22 cellular contexts compared by ENCODE assay signal in the genomic region with DNA sequence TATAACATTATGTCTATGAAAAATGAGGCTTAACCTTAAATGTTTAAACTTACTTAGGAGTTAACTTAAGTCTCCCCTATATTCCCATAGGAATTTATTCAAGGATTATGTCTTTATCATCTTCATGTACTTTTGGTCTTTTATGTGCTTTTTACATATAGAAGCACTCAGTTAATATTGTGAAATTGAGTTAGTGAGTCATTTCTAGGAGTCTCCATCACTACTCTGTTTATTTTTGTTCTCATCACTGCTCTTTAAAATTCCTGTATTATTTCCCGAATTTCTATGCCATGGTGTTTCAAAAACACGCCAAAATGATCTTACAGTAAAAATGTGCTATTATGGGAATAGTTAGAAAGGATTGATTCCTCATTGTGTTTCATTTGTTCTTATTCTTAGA. TPM values are rescaled to one million over a fixed set of nuclear protein-coding genes. Genes with fewer than 3 reads are reported as not detected.
DNase-seq lines count a peak whose midpoint lies in the region; ATAC-seq, FAIRE-seq and TF ChIP-seq lines count a peak whose summit lies in the region.
"Had no signal": no experiment of that assay in that cellular context is flagged by ENCODE, and none has a peak within 500 bp of the region (broad histone marks: within the 10 kb centered on the region; RNA-seq: fewer than 3 reads in every experiment).

No MANE protein-coding gene starts in this region.

- DNase-seq in AG20443 (ENCODE audit: low spot score) (peak; percentile 7), HT1080 (ENCODE audit: low read depth) (peak; percentile 18), astrocyte of the spinal cord (ENCODE audit: low read depth, low spot score) (peak; percentile 48), iris pigment epithelial cell (ENCODE audit: low read depth) (peak; percentile 66), upper lobe of right lung (no peak), HTR-8/SVneo (ENCODE audit: insufficient read length, low spot score) (no peak), NCI-H2107 (lab: John Stamatoyannopoulos, UW) (no peak)
- DNase-seq: activated CD4-positive, CD25-positive, alpha-beta regulatory T cell treated with anti-CD3 and anti-CD28 coated beads, Interleukin-2, amount 50 U/mL, for 72 hours; activated effector memory CD4-positive, alpha-beta T cell treated with anti-CD3 and anti-CD28 coated beads, Interleukin-2, amount 50 U/mL, for 16 hours; aorta; cortex of kidney; midbrain; NCI-H1417 treated with DMSO at 0.1 percent for 48 hours; NCI-H2227 treated with DMSO at 0.1 percent for 48 hours; Right ventricle myocardium superior had no signal

- in situ Hi-C loops in astrocyte of the spinal cord (cut with HindIII; ENCODE audit: low sequenced_read_pairs) = no loop called here

- TF ChIP-seq CTCF in astrocyte of the spinal cord (IDR thresholded peaks at IDR 0.05; ENCODE audit: low read depth, low read length) = no peak
- no peak for TF ChIP-seq CTCF in upper lobe of right lung (IDR thresholded peaks at IDR 0.05)

- H3K4me1 ChIP-seq in upper lobe of right lung = peaks cover 15% of the 10 kb centered on the region
- H3K4me1 ChIP-seq: neural progenitor cell had no signal

- FAIRE-seq in HTR-8/SVneo (lab: Jason Lieb, UNC) = no peak

- intact Hi-C loops in upper lobe of right lung (cut with DNase I) = no loop called here

- peaks cover 30% of the 10 kb centered on the region for H3K36me3 ChIP-seq in upper lobe of right lung
- H3K36me3 ChIP-seq: HAP-1 had no signal

- H3K27ac ChIP-seq in upper lobe of right lung = no peak overlapping the region
- H3K27ac ChIP-seq: epithelial cell of prostate, hepatocyte, neural progenitor cell, suprapubic skin had no signal

- H3K4me3 ChIP-seq in astrocyte of the spinal cord (ENCODE audit: low read depth, low read length) (no peak overlapping the region), upper lobe of right lung (no peak overlapping the region)
- H3K4me3 ChIP-seq: HAP-1, hepatocyte, neural progenitor cell, suprapubic skin had no signal

- no peaks in the 10 kb centered on the region for H3K9me3 ChIP-seq in upper lobe of right lung
- H3K9me3 ChIP-seq: HAP-1, suprapubic skin had no signal

- no peaks in the 10 kb centered on the region for H3K27me3 ChIP-seq in upper lobe of right lung
- H3K27me3 ChIP-seq: hepatocyte, neural progenitor cell, suprapubic skin had no signal

- no peak for ATAC-seq in HG02571 (IDR thresholded peaks at IDR 0.05; ENCODE audit: unreplicated experiment)
- ATAC-seq in upper lobe of right lung = no peak
- ATAC-seq: sciatic nerve had no signal

RNA-seq across cellular contexts. Expression of gene TBC1D15, which starts 31.6 kb away (rescaled TPM):
- total RNA-seq in HT1080 (2014; rRNA removed; shearing (Covaris generic)) = 12.5 and 17.9 TPM in 2 replicates
- 36.8 and 48.7 TPM in 2 replicates for polyA plus RNA-seq in HT1080 (2015; cell fraction: cytosol; rRNA removed)
- polyA plus RNA-seq in HT1080 (2015; cell fraction: nucleus; rRNA removed) = 98.8 and 99.1 TPM in 2 replicates
- 67.1 TPM for total RNA-seq in upper lobe of right lung

Comparison
In these comparisons a context has a peak if more than half of its experiments do, and no peak if none do; other contexts are left out.
1. DNase-seq: peak in AG20443 (single experiment), HT1080 (single experiment), astrocyte of the spinal cord (single experiment) and iris pigment epithelial cell (single experiment); none in upper lobe of right lung (single experiment), HTR-8/SVneo (single experiment) and NCI-H2107 (single experiment).